1 cellular context compared by ENCODE assay signal in the genomic region with DNA sequence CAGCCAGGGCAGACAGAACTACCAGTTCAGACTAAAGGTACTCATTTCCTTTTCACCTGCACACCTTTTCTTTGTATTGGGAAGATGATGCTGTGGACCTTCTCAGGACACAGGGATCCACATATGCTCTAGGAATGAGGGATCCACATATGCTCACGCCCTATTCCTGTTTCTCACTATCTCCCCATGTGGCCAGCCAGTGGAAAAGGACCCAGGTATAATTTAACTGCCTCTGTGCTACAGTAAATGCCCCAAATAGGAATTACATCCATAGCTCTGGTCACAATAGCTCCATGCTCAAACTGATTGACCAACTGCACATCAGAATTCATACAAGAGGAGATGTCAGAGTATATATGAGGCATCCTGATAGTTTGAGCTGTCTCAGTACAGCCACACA.
TF ChIP-seq lines count a peak whose summit lies in the region.

No MANE protein-coding gene starts in this region.

TF ChIP-seq in GM23338, 12 proteins besides CTCF, POLR2A, EP300 and RAD21 (continued from another document):
- TF ChIP-seq, protein P1, sequence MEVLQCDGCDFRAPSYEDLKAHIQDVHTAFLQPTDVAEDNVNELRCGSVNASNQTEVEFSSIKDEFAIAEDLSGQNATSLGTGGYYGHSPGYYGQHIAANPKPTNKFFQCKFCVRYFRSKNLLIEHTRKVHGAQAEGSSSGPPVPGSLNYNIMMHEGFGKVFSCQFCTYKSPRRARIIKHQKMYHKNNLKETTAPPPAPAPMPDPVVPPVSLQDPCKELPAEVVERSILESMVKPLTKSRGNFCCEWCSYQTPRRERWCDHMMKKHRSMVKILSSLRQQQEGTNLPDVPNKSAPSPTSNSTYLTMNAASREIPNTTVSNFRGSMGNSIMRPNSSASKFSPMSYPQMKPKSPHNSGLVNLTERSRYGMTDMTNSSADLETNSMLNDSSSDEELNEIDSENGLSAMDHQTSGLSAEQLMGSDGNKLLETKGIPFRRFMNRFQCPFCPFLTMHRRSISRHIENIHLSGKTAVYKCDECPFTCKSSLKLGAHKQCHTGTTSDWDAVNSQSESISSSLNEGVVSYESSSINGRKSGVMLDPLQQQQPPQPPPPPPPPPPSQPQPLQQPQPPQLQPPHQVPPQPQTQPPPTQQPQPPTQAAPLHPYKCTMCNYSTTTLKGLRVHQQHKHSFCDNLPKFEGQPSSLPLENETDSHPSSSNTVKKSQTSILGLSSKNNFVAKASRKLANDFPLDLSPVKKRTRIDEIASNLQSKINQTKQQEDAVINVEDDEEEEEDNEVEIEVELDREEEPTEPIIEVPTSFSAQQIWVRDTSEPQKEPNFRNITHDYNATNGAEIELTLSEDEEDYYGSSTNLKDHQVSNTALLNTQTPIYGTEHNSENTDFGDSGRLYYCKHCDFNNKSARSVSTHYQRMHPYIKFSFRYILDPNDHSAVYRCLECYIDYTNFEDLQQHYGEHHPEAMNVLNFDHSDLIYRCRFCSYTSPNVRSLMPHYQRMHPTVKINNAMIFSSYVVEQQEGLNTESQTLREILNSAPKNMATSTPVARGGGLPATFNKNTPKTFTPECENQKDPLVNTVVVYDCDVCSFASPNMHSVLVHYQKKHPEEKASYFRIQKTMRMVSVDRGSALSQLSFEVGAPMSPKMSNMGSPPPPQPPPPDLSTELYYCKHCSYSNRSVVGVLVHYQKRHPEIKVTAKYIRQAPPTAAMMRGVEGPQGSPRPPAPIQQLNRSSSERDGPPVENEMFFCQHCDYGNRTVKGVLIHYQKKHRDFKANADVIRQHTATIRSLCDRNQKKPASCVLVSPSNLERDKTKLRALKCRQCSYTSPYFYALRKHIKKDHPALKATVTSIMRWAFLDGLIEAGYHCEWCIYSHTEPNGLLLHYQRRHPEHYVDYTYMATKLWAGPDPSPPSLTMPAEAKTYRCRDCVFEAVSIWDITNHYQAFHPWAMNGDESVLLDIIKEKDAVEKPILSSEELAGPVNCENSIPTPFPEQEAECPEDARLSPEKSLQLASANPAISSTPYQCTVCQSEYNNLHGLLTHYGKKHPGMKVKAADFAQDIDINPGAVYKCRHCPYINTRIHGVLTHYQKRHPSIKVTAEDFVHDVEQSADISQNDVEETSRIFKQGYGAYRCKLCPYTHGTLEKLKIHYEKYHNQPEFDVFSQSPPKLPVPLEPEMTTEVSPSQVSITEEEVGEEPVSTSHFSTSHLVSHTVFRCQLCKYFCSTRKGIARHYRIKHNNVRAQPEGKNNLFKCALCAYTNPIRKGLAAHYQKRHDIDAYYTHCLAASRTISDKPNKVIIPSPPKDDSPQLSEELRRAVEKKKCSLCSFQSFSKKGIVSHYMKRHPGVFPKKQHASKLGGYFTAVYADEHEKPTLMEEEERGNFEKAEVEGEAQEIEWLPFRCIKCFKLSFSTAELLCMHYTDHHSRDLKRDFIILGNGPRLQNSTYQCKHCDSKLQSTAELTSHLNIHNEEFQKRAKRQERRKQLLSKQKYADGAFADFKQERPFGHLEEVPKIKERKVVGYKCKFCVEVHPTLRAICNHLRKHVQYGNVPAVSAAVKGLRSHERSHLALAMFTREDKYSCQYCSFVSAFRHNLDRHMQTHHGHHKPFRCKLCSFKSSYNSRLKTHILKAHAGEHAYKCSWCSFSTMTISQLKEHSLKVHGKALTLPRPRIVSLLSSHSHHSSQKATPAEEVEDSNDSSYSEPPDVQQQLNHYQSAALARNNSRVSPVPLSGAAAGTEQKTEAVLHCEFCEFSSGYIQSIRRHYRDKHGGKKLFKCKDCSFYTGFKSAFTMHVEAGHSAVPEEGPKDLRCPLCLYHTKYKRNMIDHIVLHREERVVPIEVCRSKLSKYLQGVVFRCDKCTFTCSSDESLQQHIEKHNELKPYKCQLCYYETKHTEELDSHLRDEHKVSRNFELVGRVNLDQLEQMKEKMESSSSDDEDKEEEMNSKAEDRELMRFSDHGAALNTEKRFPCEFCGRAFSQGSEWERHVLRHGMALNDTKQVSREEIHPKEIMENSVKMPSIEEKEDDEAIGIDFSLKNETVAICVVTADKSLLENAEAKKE (CRISPR knock-in tag; IDR thresholded peaks at IDR 0.05), result no peak
- TF ChIP-seq CREB1 (CRISPR knock-in tag; IDR thresholded peaks at IDR 0.05; ENCODE audit: low read depth), result no peak
- no peak for TF ChIP-seq JUNB (IDR thresholded peaks at IDR 0.05; ENCODE audit: unreplicated experiment)
